Comparison of ENCODE assay signal across 1 cellular context in the genomic region with DNA sequence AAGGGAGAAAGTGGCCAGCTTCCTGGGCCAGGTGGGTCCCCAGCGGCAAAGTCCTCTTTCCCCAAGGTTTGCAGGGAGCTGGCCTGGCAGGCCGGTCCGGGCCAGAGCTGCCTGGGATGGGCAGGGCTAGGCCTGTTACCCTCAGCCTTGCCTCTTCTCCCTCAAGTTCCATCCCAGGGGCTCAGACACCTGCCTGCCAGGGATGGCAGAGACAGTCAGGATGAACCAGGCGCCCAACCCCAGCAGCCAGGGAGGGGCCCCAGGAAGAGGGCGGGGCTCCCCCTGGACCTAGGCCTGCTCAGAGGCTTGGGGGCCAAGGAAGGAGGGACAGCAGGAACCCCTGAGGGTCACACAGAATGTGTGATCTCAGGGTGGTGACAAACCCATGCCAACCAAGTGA.
TF ChIP-seq lines count a peak whose summit lies in the region.

No MANE protein-coding gene starts in this region.

TF ChIP-seq in H1, 55 proteins besides CTCF, POLR2A, EP300 and RAD21 (continued from another document):
- TF ChIP-seq SIN3A (conservative IDR thresholded peaks at IDR 0.05 in 1 of 2, IDR thresholded peaks at IDR 0.05 in 1 of 2; ENCODE audit: low read depth in 1 of 2, low read length in 2 of 2) (no peak), CTBP2 (IDR thresholded peaks at IDR 0.05; ENCODE audit: borderline replicate concordance, insufficient read depth, insufficient read length, low read length) (no peak), BRCA1 (IDR thresholded peaks at IDR 0.05; ENCODE audit: low read depth, low read length) (no peak), SIRT6 (IDR thresholded peaks at IDR 0.05; ENCODE audit: low read length) (no peak)
